ENCODE assay signal across 20 cellular contexts in genomic region chr20:36318166-36318565, GRCh38. TPM values are rescaled to one million over a fixed set of nuclear protein-coding genes. Genes with fewer than 3 reads are reported as not detected.
A peak's percentile ranks its signal among the peaks of the same experiment; 100 is the strongest.
DNase-seq lines count a peak whose midpoint lies in the region; TF ChIP-seq lines count a peak whose summit lies in the region.
"Had no signal": no experiment of that assay in that cellular context is flagged by ENCODE, and none has a peak within 500 bp of the region (broad histone marks: within the 10 kb centered on the region; RNA-seq: fewer than 3 reads in every experiment).

No MANE protein-coding gene starts in this region.

- H3K9me3 ChIP-seq in BE2C: no peaks in the 10 kb centered on the region
- peaks cover 0 to 4% of the 10 kb centered on the region in 2 donors for H3K9me3 ChIP-seq in neuronal stem cell (replicated peaks in 1 of 2; ENCODE audit: control insufficient read depth in 2 of 2, insufficient read depth in 1 of 2, low read depth in 1 of 2, low read length in 2 of 2)
- H3K9me3 ChIP-seq: A549 had no signal

- no peak overlapping the region for H2BK12ac ChIP-seq in neuronal stem cell (ENCODE audit: low read length)

- no peaks in the 10 kb centered on the region for H3K4me1 Mint-ChIP-seq in activated CD4-positive, alpha-beta memory T cell treated with anti-CD3 and anti-CD28 coated beads, Interleukin-2, amount 10 ng/mL, durations not matched to agents 7 days and 5 days
- H3K4me1 Mint-ChIP-seq: B cell had no signal

- no CpG with 5 or more reads among the region's 3 CpGs for WGBS in neuronal stem cell (ENCODE audit: extremely low coverage in 2 of 2, insufficient read length in 2 of 2, insufficient replicate concordance in 1 of 2), 2 donors

- H2AFZ ChIP-seq in neuronal stem cell (ENCODE audit: low read length): no peak overlapping the region

- no peak overlapping the region for H3K4me3 ChIP-seq in BE2C (ENCODE audit: low read depth, low read length)
- no peak overlapping the region for H3K4me3 ChIP-seq in neuronal stem cell (ENCODE audit: low read length in 2 of 2)
- H3K4me3 ChIP-seq: A549 had no signal

- no peak overlapping the region for H2BK120ac ChIP-seq in neuronal stem cell (ENCODE audit: low read depth, low read length)

- H3K79me1 ChIP-seq in neuronal stem cell (ENCODE audit: low read depth, low read length): peaks cover 4% of the 10 kb centered on the region

- H3K36me3 ChIP-seq in BE2C (no peaks in the 10 kb centered on the region), neuronal stem cell (replicated peaks in 1 of 2; ENCODE audit: control insufficient read depth in 2 of 2, insufficient read depth in 2 of 2, low read length in 2 of 2) (no peaks in the 10 kb centered on the region)

- H3K4me1 ChIP-seq in BE2C: no peaks in the 10 kb centered on the region
- H3K4me1 ChIP-seq in neuronal stem cell (ENCODE audit: control insufficient read depth in 2 of 2, insufficient read depth in 1 of 2, low read depth in 1 of 2, low read length in 2 of 2): peaks cover 0 to 3% of the 10 kb centered on the region in 2 donors
- H3K4me1 ChIP-seq: A549 had no signal

- no peaks in the 10 kb centered on the region for H3K27me3 ChIP-seq in BE2C
- peaks cover 0 to 11% (median 0%) of the 10 kb centered on the region in 3 experiments for H3K27me3 ChIP-seq in neuronal stem cell (ENCODE audit: control insufficient read depth in 3 of 3, insufficient read depth in 3 of 3, low read depth in 1 of 3, low read length in 3 of 3)

- H3K14ac ChIP-seq in neuronal stem cell (ENCODE audit: low read length): no peak overlapping the region

- no peak overlapping the region for H2AK5ac ChIP-seq in neuronal stem cell (ENCODE audit: low read depth, low read length)

- POLR2A ChIA-PET in activated CD4-positive, alpha-beta memory T cell treated with anti-CD3 and anti-CD28 coated beads, Interleukin-2, amount 10 ng/mL, durations not matched to agents 7 days and 5 days (lab: Charles Lee): no interaction called here

- no peak overlapping the region for H2BK15ac ChIP-seq in neuronal stem cell (ENCODE audit: low read length)

- no peak overlapping the region for H3K9ac ChIP-seq in neuronal stem cell (ENCODE audit: low read depth, low read length, poor library complexity)
- H3K9ac ChIP-seq: KMS-11 had no signal

- no peaks in the 10 kb centered on the region for H3K36me3 Mint-ChIP-seq in activated CD4-positive, alpha-beta memory T cell treated with anti-CD3 and anti-CD28 coated beads, Interleukin-2, amount 10 ng/mL, durations not matched to agents 7 days and 5 days (ENCODE audit: low read depth)

- H3K4me3 Mint-ChIP-seq in activated CD4-positive, alpha-beta memory T cell treated with anti-CD3 and anti-CD28 coated beads, Interleukin-2, amount 10 ng/mL, durations not matched to agents 7 days and 5 days: no peak overlapping the region
- H3K4me3 Mint-ChIP-seq: B cell had no signal

- peak; percentile 73 for DNase-seq in BE2C
- peak; percentile 71 for DNase-seq in NCI-H146 (lab: John Stamatoyannopoulos, UW)
- peak; percentile 41 for DNase-seq in ecto neural progenitor cell (ENCODE audit: low spot score)
- DNase-seq in neuronal stem cell (ENCODE audit: low spot score): no peak
- no peak for DNase-seq in OCI-M1 (lab: John Stamatoyannopoulos, UW)
- DNase-seq in activated CD4-positive, alpha-beta memory T cell treated with anti-CD3 and anti-CD28 coated beads, Interleukin-2, amount 10 ng/mL, durations not matched to agents 7 days and 5 days: no peak
- DNase-seq in NCI-H524 (lab: John Stamatoyannopoulos, UW): no peak
- no peak for DNase-seq in T-helper 2 cell
- DNase-seq: COR-L47, DND-41, NCI-H1092 treated with DMSO at 0.1 percent for 48 hours, NCI-H1694, NCI-H2081, NCI-H2171, NCI-H345, NCI-H524 treated with DMSO at 0.1 percent for 48 hours, SHP77 had no signal

- no peak overlapping the region for H3K4ac ChIP-seq in neuronal stem cell (ENCODE audit: low read length)

- no peaks in the 10 kb centered on the region for H3K27me3 Mint-ChIP-seq in activated CD4-positive, alpha-beta memory T cell treated with anti-CD3 and anti-CD28 coated beads, Interleukin-2, amount 10 ng/mL, durations not matched to agents 7 days and 5 days

- H4K8ac ChIP-seq in neuronal stem cell (ENCODE audit: low read depth, low read length): no peak overlapping the region

- H3K27ac Mint-ChIP-seq in activated CD4-positive, alpha-beta memory T cell treated with anti-CD3 and anti-CD28 coated beads, Interleukin-2, amount 10 ng/mL, durations not matched to agents 7 days and 5 days: no peak overlapping the region
- H3K27ac Mint-ChIP-seq: B cell had no signal

- H3K23ac ChIP-seq in neuronal stem cell (ENCODE audit: low read depth, low read length, poor library complexity): no peak overlapping the region

- H3K27ac ChIP-seq in neuronal stem cell (replicated peaks; ENCODE audit: low read length): no peak overlapping the region
- H3K27ac ChIP-seq: A549, KMS-11 had no signal

- no peak overlapping the region for H3K4me2 ChIP-seq in neuronal stem cell (ENCODE audit: insufficient read depth, low read length, poor library complexity, severe bottlenecking)
- H3K4me2 ChIP-seq: A549, KMS-11 had no signal

- H2BK5ac ChIP-seq in neuronal stem cell (ENCODE audit: low read length): no peak overlapping the region

- CTCF ChIA-PET in activated CD4-positive, alpha-beta memory T cell treated with anti-CD3 and anti-CD28 coated beads, Interleukin-2, amount 10 ng/mL, durations not matched to agents 7 days and 5 days (lab: Charles Lee): no interaction called here

- no peaks in the 10 kb centered on the region for H3K9me3 Mint-ChIP-seq in activated CD4-positive, alpha-beta memory T cell treated with anti-CD3 and anti-CD28 coated beads, Interleukin-2, amount 10 ng/mL, durations not matched to agents 7 days and 5 days

- no peak for TF ChIP-seq CTCF in BE2C (IDR thresholded peaks at IDR 0.05; ENCODE audit: low read depth, low read length)

- H4K91ac ChIP-seq in neuronal stem cell (ENCODE audit: low read depth, low read length, poor library complexity): no peak overlapping the region

- H3K18ac ChIP-seq in neuronal stem cell (ENCODE audit: low read length): peak overlapping the region; percentile 40

RNA-seq across cellular contexts. Expression of gene DLGAP4, which starts 12.0 kb away (rescaled TPM):
- polyA plus RNA-seq in BE2C (2012; ENCODE audit: insufficient read depth, insufficient read length, low read depth): 71.6 TPM
- 98.6 TPM for polyA plus RNA-seq in neuronal stem cell (2013, experiment 1 of 2)
- 99.8 TPM for polyA plus RNA-seq in neuronal stem cell (2013, experiment 2 of 2)
- total RNA-seq in activated CD4-positive, alpha-beta memory T cell treated with anti-CD3 and anti-CD28 coated beads, Interleukin-2, amount 10 ng/mL, durations not matched to agents 7 days and 5 days: 10 to 100 TPM; 40.2 to 44.2 TPM

Comparison
In these comparisons a context has a peak if more than half of its experiments do, and no peak if none do; other contexts are left out.
1. DNase-seq: peak in BE2C (single experiment), NCI-H146 (single experiment) and ecto neural progenitor cell (single experiment); none in neuronal stem cell (single experiment), OCI-M1 (single experiment), activated CD4-positive, alpha-beta memory T cell treated with anti-CD3 and anti-CD28 coated beads, Interleukin-2, amount 10 ng/mL, durations not matched to agents 7 days and 5 days (single experiment), NCI-H524 (0 of 2) and T-helper 2 cell (0 of 5).